In genomic region chr11:72781063-72781312, GRCh38 we compare ENCODE assay signal across 8 cellular contexts. TPM values are rescaled to one million over a fixed set of nuclear protein-coding genes. Genes with fewer than 3 reads are reported as not detected.
DNase-seq lines count a peak whose midpoint lies in the region; ATAC-seq and TF ChIP-seq lines count a peak whose summit lies in the region.

No MANE protein-coding gene starts in this region.

- DNase-seq in DND-41 (no peak), esophagus muscularis mucosa (ENCODE audit: extremely low spot score) (no peak), prostate gland (ENCODE audit: low spot score) (peak; percentile 59), occipital lobe (lab: John Stamatoyannopoulos, UW) (no peak), iPS-NIHi7 (ENCODE audit: extremely low spot score) (no peak)

- H3K27me3 ChIP-seq in DND-41 (ENCODE audit: insufficient read depth, low read length, poor library complexity) (no peaks in the 10 kb centered on the region), OCI-LY1 (ENCODE audit: insufficient read depth, low read length) (peaks cover 8% of the 10 kb centered on the region; the same call in 1 of the 2 replicates), esophagus muscularis mucosa (no peaks in the 10 kb centered on the region), prostate gland (replicated peaks; ENCODE audit: insufficient read depth) (no peaks in the 10 kb centered on the region)

- TF ChIP-seq CTCF in DND-41 (IDR thresholded peaks at IDR 0.05; ENCODE audit: borderline replicate concordance, extremely low read depth, low read length, poor library complexity, severe bottlenecking) = no peak
- no peak for TF ChIP-seq CTCF in OCI-LY1 (IDR thresholded peaks at IDR 0.05; ENCODE audit: low read length)
- no peak for TF ChIP-seq CTCF in esophagus muscularis mucosa (IDR thresholded peaks at IDR 0.05)
- TF ChIP-seq CTCF in prostate gland (IDR thresholded peaks at IDR 0.05) = no peak

- H3K36me3 ChIP-seq in DND-41 (ENCODE audit: insufficient read depth, low read length) (no peaks in the 10 kb centered on the region), OCI-LY1 (ENCODE audit: insufficient read depth, low read length) (no peaks in the 10 kb centered on the region), esophagus muscularis mucosa (peaks cover 0 to 5% (median 0%) of the 10 kb centered on the region in 4 donors), prostate gland (no peaks in the 10 kb centered on the region)

- intact Hi-C loops in esophagus muscularis mucosa (cut with DNase I) = no loop called here
- intact Hi-C loops in prostate gland (cut with DNase I) = no loop called here

- H3K9me3 ChIP-seq in DND-41 (ENCODE audit: insufficient read depth, low read length, severe bottlenecking) (no peaks in the 10 kb centered on the region), OCI-LY1 (ENCODE audit: low read length) (no peaks in the 10 kb centered on the region), esophagus muscularis mucosa (no peaks in the 10 kb centered on the region), prostate gland (no peaks in the 10 kb centered on the region)

- H4K20me1 ChIP-seq in DND-41 (ENCODE audit: insufficient read depth, low read length) (peaks cover 6% of the 10 kb centered on the region), OCI-LY1 (ENCODE audit: insufficient read depth, low read length) (no peaks in the 10 kb centered on the region)

- TF ChIP-seq POLR2A in esophagus muscularis mucosa (IDR thresholded peaks at IDR 0.05; ENCODE audit: low read depth) (no peak), prostate gland (IDR thresholded peaks at IDR 0.05) (peak; percentile 44)

- H3K4me2 ChIP-seq in DND-41 (ENCODE audit: insufficient read depth, low read length) (peak overlapping the region; percentile 62), OCI-LY1 (ENCODE audit: low read length) (peak overlapping the region; percentile 56)

- peaks cover 12% of the 10 kb centered on the region for H3K4me1 ChIP-seq in DND-41 (ENCODE audit: insufficient read depth, low read length)
- H3K4me1 ChIP-seq in OCI-LY1 (ENCODE audit: insufficient read depth, low read length, severe bottlenecking) = peaks cover 9% of the 10 kb centered on the region
- H3K4me1 ChIP-seq in esophagus muscularis mucosa = peaks cover 30 to 58% (median 49%) of the 10 kb centered on the region in 4 donors
- H3K4me1 ChIP-seq in prostate gland (replicated peaks) = peaks cover 11% of the 10 kb centered on the region

- ATAC-seq in DND-41 (ENCODE audit: insufficient read depth, low read depth) = no peak
- ATAC-seq in HG03457 (IDR thresholded peaks at IDR 0.05; ENCODE audit: unreplicated experiment) = no peak
- ATAC-seq in GM21576 (IDR thresholded peaks at IDR 0.05; ENCODE audit: unreplicated experiment) = no peak

- TF ChIP-seq EP300 in esophagus muscularis mucosa (IDR thresholded peaks at IDR 0.05) = no peak

- peak overlapping the region in 1 of 2 experiments; percentile 51; a peak in 1 of 4 replicates for H3K4me3 ChIP-seq in DND-41 (ENCODE audit: low read depth in 1 of 2, low read length in 2 of 2)
- H3K4me3 ChIP-seq in OCI-LY1 (ENCODE audit: low read depth, low read length, poor library complexity, severe bottlenecking) = peak overlapping the region; percentile 52
- peak overlapping the region; percentile 74 to 89 (median 84) for H3K4me3 ChIP-seq in esophagus muscularis mucosa
- peak overlapping the region; percentile 66 to 93 for H3K4me3 ChIP-seq in prostate gland

- H3K79me2 ChIP-seq in DND-41 (ENCODE audit: insufficient read depth, low read length) (no peaks in the 10 kb centered on the region), OCI-LY1 (ENCODE audit: insufficient read depth, low read length) (no peaks in the 10 kb centered on the region)

- 37% methylated on average over 6 of the region's 17 CpGs for WGBS in esophagus muscularis mucosa
- WGBS in prostate gland = 10% methylated on average over 13 of the region's 17 CpGs

- H2AFZ ChIP-seq in DND-41 (ENCODE audit: low read depth, low read length) (no peak overlapping the region), OCI-LY1 (ENCODE audit: low read length) (no peak overlapping the region)

- H3F3A ChIP-seq in OCI-LY1 (ENCODE audit: insufficient read depth, low read length) = no peaks in the 10 kb centered on the region

- H3K9me2 ChIP-seq in OCI-LY1 (ENCODE audit: low read depth, low read length) = no peaks in the 10 kb centered on the region

- no peak overlapping the region for H3K27ac ChIP-seq in DND-41 (ENCODE audit: low read length)
- H3K27ac ChIP-seq in OCI-LY1 (ENCODE audit: low read depth, low read length, poor library complexity, severe bottlenecking) = no peak overlapping the region
- peak overlapping the region; percentile 39 to 68 (median 60) for H3K27ac ChIP-seq in esophagus muscularis mucosa (replicated peaks in 1 of 4)
- H3K27ac ChIP-seq in prostate gland = peak overlapping the region; percentile 84 to 86

- peak overlapping the region; percentile 35; the same call in 1 of the 2 replicates for H3K9ac ChIP-seq in DND-41 (ENCODE audit: low read depth, low read length)
- peak overlapping the region; percentile 30; the same call in 1 of the 2 replicates for H3K9ac ChIP-seq in OCI-LY1 (ENCODE audit: low read length)

RNA-seq across cellular contexts. Expression of gene STARD10, which starts 12.9 kb away (rescaled TPM):
- total RNA-seq in esophagus muscularis mucosa = 10 to 100 TPM; 26.6 to 75.4 (median 58.1) TPM
- total RNA-seq in prostate gland = 100 to 1,000 TPM; 132 to 208 TPM
- total RNA-seq in occipital lobe = 20.4 TPM

RNA-seq across cellular contexts. Expression of gene ARAP1, which starts 28.8 kb away (rescaled TPM):
- total RNA-seq in esophagus muscularis mucosa (100 to 1,000 TPM in 3 of 4 donors, 10 to 100 TPM in 1; 83.7 to 115 (median 110) TPM), prostate gland (100 to 1,000 TPM in 1 of 2 donors, 10 to 100 TPM in 1; 95.2 to 109 TPM), occipital lobe (19.3 TPM)

RNA-seq across cellular contexts. Expression of gene ATG16L2, which starts 33.2 kb away (rescaled TPM):
- total RNA-seq in esophagus muscularis mucosa (10 to 100 TPM; 11.8 to 19.3 (median 18.2) TPM), prostate gland (10 to 100 TPM; 27.5 to 29.7 TPM), occipital lobe (4.2 TPM)

Comparison
In these comparisons a context has a peak if more than half of its experiments do, and no peak if none do; other contexts are left out.
1. H3K27ac ChIP-seq: peak in esophagus muscularis mucosa (4 of 4) and prostate gland (2 of 2); none in DND-41 (single experiment) and OCI-LY1 (single experiment).